In genomic region chr18:36620801-36621200, GRCh38 we compare ENCODE assay signal across 27 cellular contexts.
A peak's percentile ranks its signal among the peaks of the same experiment; 100 is the strongest.
DNase-seq lines count a peak whose midpoint lies in the region; TF ChIP-seq lines count a peak whose summit lies in the region.
"Had no signal": no experiment of that assay in that cellular context is flagged by ENCODE, and none has a peak within 500 bp of the region (broad histone marks: within the 10 kb centered on the region; RNA-seq: fewer than 3 reads in every experiment).

No MANE protein-coding gene starts in this region.

- H3K4me2 ChIP-seq in PC-9 = no peak overlapping the region
- H3K4me2 ChIP-seq: neural progenitor cell had no signal

- DNase-seq in AG10803 (ENCODE audit: low read depth) = peak; percentile 60
- peak; percentile 33 for DNase-seq in GM03348 (ENCODE audit: low spot score)
- no peak for DNase-seq in PC-9
- peak; percentile 56 for DNase-seq in fibroblast of gingiva (ENCODE audit: low read depth)
- no peak for DNase-seq in NCI-H2029 treated with DMSO at 0.1 percent for 48 hours (lab: John Stamatoyannopoulos, UW)
- no peak for DNase-seq in activated CD4-positive, alpha-beta T cell treated with anti-CD3 and anti-CD28 coated beads, Interleukin-2, amount 10 ng/mL, durations not matched to agents 24 days and 14 days
- no peak for DNase-seq in medulla oblongata (ENCODE audit: extremely low spot score)
- DNase-seq: activated CD4-positive, alpha-beta T cell treated with anti-CD3 and anti-CD28 coated beads, Interleukin-2, amount 10 ng/mL, durations not matched to agents 7 days and 5 days; activated naive CD4-positive, alpha-beta T cell treated with Interleukin-2 at 50 U/mL for 16 hours; activated T-cell treated with anti-CD3 and anti-CD28 coated beads, Interleukin-2, amount 50 U/mL, for 48 hours; Caco-2; colonic mucosa; effector memory CD4-positive, alpha-beta T cell; EL; head of caudate nucleus; NCI-H526; tibial artery had no signal

- no peaks in the 10 kb centered on the region for H3F3A ChIP-seq in PC-9 (ENCODE audit: insufficient read depth, low read depth)

- no peaks in the 10 kb centered on the region for H3K9me2 ChIP-seq in PC-9 (ENCODE audit: insufficient read depth)

- no peak overlapping the region for H2AFZ ChIP-seq in PC-9
- H2AFZ ChIP-seq: neural progenitor cell had no signal

- POLR2A ChIA-PET in PC-9 (lab: Charles Lee; ENCODE audit: unreplicated experiment) = no interaction called here

- no peak overlapping the region for H3K27ac Mint-ChIP-seq in activated CD4-positive, alpha-beta T cell treated with anti-CD3 and anti-CD28 coated beads, Interleukin-2, amount 10 ng/mL, durations not matched to agents 24 days and 14 days
- H3K27ac Mint-ChIP-seq: activated CD4-positive, alpha-beta T cell treated with anti-CD3 and anti-CD28 coated beads, Interleukin-2, amount 10 ng/mL, durations not matched to agents 7 days and 5 days; B cell; IgD-negative memory B cell; neural progenitor cell; stimulated activated naive CD8-positive, alpha-beta T cell treated with anti-CD3 and anti-CD28 coated beads, Interleukin-15, Interleukin-2, amounts not matched to agents 100 ng/mL and 50 ng/mL, for 24 hours; T-helper 2 cell treated with Interferon-gamma antibody and Interleukin-4, amounts not matched to agents 5 μg/mL and 100 μg/mL, for 36 hours had no signal

- CTCF ChIA-PET in PC-9 (lab: Charles Lee) = no interaction called here

- H3K9me3 Mint-ChIP-seq in activated CD4-positive, alpha-beta T cell treated with anti-CD3 and anti-CD28 coated beads, Interleukin-2, amount 10 ng/mL, durations not matched to agents 24 days and 14 days = no peaks in the 10 kb centered on the region
- H3K9me3 Mint-ChIP-seq: activated CD4-positive, alpha-beta T cell treated with anti-CD3 and anti-CD28 coated beads, Interleukin-2, amount 10 ng/mL, durations not matched to agents 7 days and 5 days; IgD-negative memory B cell; neural progenitor cell; stimulated activated naive CD8-positive, alpha-beta T cell treated with anti-CD3 and anti-CD28 coated beads, Interleukin-15, Interleukin-2, amounts not matched to agents 100 ng/mL and 50 ng/mL, for 24 hours; T-helper 2 cell treated with Interferon-gamma antibody and Interleukin-4, amounts not matched to agents 5 μg/mL and 100 μg/mL, for 36 hours had no signal

- BruUV-seq in PC-9 (replicated peaks; lab: Mats Ljungman, UMichigan) = no TSS peak

- no peaks in the 10 kb centered on the region for H3K4me1 ChIP-seq in PC-9 (replicated peaks; ENCODE audit: insufficient read depth)
- H3K4me1 ChIP-seq: Caco-2, colonic mucosa, neural progenitor cell had no signal

- no peaks in the 10 kb centered on the region for H3K9me3 ChIP-seq in PC-9 (ENCODE audit: insufficient read depth, low read depth)
- H3K9me3 ChIP-seq: Caco-2, colonic mucosa, esophagus muscularis mucosa, tibial artery had no signal

- no peaks in the 10 kb centered on the region for H3K36me3 ChIP-seq in PC-9 (ENCODE audit: low read depth)
- H3K36me3 ChIP-seq: colonic mucosa, esophagus muscularis mucosa, neural progenitor cell had no signal

- no peaks in the 10 kb centered on the region for H3K36me3 Mint-ChIP-seq in activated CD4-positive, alpha-beta T cell treated with anti-CD3 and anti-CD28 coated beads, Interleukin-2, amount 10 ng/mL, durations not matched to agents 24 days and 14 days (ENCODE audit: low read depth)

- intact Hi-C loops in PC-9 (cut with micrococcal nuclease; ENCODE audit: unreplicated experiment) = no loop called here
- intact Hi-C loops in activated CD4-positive, alpha-beta T cell treated with anti-CD3 and anti-CD28 coated beads, Interleukin-2, amount 10 ng/mL, durations not matched to agents 24 days and 14 days (cut with micrococcal nuclease) = no loop called here

- no peak overlapping the region for H3K27ac ChIP-seq in PC-9
- H3K27ac ChIP-seq: colonic mucosa, esophagus muscularis mucosa, neural progenitor cell, RWPE1, SK-N-MC, tibial artery, VCaP had no signal

- H3K4me3 ChIP-seq in AG10803 (ENCODE audit: low read length) = no peak overlapping the region
- no peak overlapping the region for H3K4me3 ChIP-seq in PC-9
- H3K4me3 ChIP-seq: colonic mucosa, esophagus muscularis mucosa, lung, neural progenitor cell, SK-N-MC, tibial artery had no signal

- peak; percentile 38 for TF ChIP-seq CTCF in AG10803 (conservative IDR thresholded peaks at IDR 0.05; ENCODE audit: low read length)
- TF ChIP-seq CTCF in PC-9 (conservative IDR thresholded peaks at IDR 0.05) = peak; percentile 39; the same call in 1 of the 2 replicates

- no peak overlapping the region for H3K4me3 Mint-ChIP-seq in activated CD4-positive, alpha-beta T cell treated with anti-CD3 and anti-CD28 coated beads, Interleukin-2, amount 10 ng/mL, durations not matched to agents 24 days and 14 days
- H3K4me3 Mint-ChIP-seq: activated CD4-positive, alpha-beta T cell treated with anti-CD3 and anti-CD28 coated beads, Interleukin-2, amount 10 ng/mL, durations not matched to agents 7 days and 5 days; B cell; IgD-negative memory B cell; neural progenitor cell; stimulated activated naive CD8-positive, alpha-beta T cell treated with anti-CD3 and anti-CD28 coated beads, Interleukin-15, Interleukin-2, amounts not matched to agents 100 ng/mL and 50 ng/mL, for 24 hours; T-helper 2 cell treated with Interferon-gamma antibody and Interleukin-4, amounts not matched to agents 5 μg/mL and 100 μg/mL, for 36 hours had no signal

- no peaks in the 10 kb centered on the region for H3K79me2 ChIP-seq in PC-9 (ENCODE audit: low read depth)

- peaks cover 3% of the 10 kb centered on the region for H3K27me3 Mint-ChIP-seq in activated CD4-positive, alpha-beta T cell treated with anti-CD3 and anti-CD28 coated beads, Interleukin-2, amount 10 ng/mL, durations not matched to agents 24 days and 14 days
- H3K27me3 Mint-ChIP-seq: activated CD4-positive, alpha-beta T cell treated with anti-CD3 and anti-CD28 coated beads, Interleukin-2, amount 10 ng/mL, durations not matched to agents 7 days and 5 days had no signal

- H4K20me1 ChIP-seq in PC-9 (ENCODE audit: insufficient read depth) = no peaks in the 10 kb centered on the region

- H3K4me1 Mint-ChIP-seq in activated CD4-positive, alpha-beta T cell treated with anti-CD3 and anti-CD28 coated beads, Interleukin-2, amount 10 ng/mL, durations not matched to agents 24 days and 14 days = no peaks in the 10 kb centered on the region
- H3K4me1 Mint-ChIP-seq: activated CD4-positive, alpha-beta T cell treated with anti-CD3 and anti-CD28 coated beads, Interleukin-2, amount 10 ng/mL, durations not matched to agents 7 days and 5 days; B cell had no signal

- no peaks in the 10 kb centered on the region for H3K27me3 ChIP-seq in PC-9 (ENCODE audit: insufficient read depth, low read depth)
- H3K27me3 ChIP-seq: colonic mucosa, esophagus muscularis mucosa, neural progenitor cell, tibial artery had no signal

Comparison
In these comparisons a context has a peak if more than half of its experiments do, and no peak if none do; other contexts are left out.
1. DNase-seq: peak in AG10803 (single experiment), GM03348 (single experiment) and fibroblast of gingiva (single experiment); none in PC-9 (0 of 2), NCI-H2029 treated with DMSO at 0.1 percent for 48 hours (single experiment), activated CD4-positive, alpha-beta T cell treated with anti-CD3 and anti-CD28 coated beads, Interleukin-2, amount 10 ng/mL, durations not matched to agents 24 days and 14 days (single experiment) and medulla oblongata (single experiment).